ENCODE assay signal across 20 cellular contexts in the genomic region with DNA sequence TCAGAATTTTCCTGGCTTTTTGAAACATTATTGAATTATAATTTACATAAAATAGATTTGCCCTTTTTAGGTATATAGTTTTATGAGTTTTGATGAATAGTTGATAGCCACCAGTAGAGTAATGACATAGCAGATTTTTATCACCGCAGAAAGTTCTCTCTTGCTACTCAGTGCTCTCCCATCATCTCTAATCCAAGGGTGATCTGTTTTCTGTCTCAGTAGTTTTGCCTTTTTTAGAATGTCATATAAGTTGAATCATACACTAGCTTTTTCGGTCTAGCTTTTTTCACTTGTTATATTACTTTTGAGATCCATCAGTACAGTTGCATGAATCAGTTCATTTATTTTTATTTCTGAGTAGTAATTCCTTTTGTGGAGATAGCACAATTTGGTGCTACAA. TPM values are rescaled to one million over a fixed set of nuclear protein-coding genes. Genes with fewer than 3 reads are reported as not detected.
DNase-seq lines count a peak whose midpoint lies in the region; ATAC-seq and TF ChIP-seq lines count a peak whose summit lies in the region.
"Had no signal": no experiment of that assay in that cellular context is flagged by ENCODE, and none has a peak within 500 bp of the region (broad histone marks: within the 10 kb centered on the region; RNA-seq: fewer than 3 reads in every experiment).

No MANE protein-coding gene starts in this region.

- no peak for DNase-seq in activated CD8-positive, alpha-beta T cell treated with anti-CD3 and anti-CD28 coated beads for 36 hours
- no peak for DNase-seq in activated CD8-positive, alpha-beta T cell treated with anti-CD3 and anti-CD28 coated beads, Interleukin-2, amount 10 ng/mL, durations not matched to agents 7 days and 5 days
- DNase-seq in EH (ENCODE audit: low read depth): peak; percentile 35
- DNase-seq in immature natural killer cell: no peak
- DNase-seq in activated CD4-positive, alpha-beta memory T cell treated with anti-CD3 and anti-CD28 coated beads for 36 hours: no peak
- DNase-seq in amygdala (lab: John Stamatoyannopoulos, UW): no peak
- DNase-seq in psoas muscle: no peak
- DNase-seq: activated CD4-positive, alpha-beta T cell treated with anti-CD3 and anti-CD28 coated beads, Interleukin-2, amount 50 U/mL, for 4 hours; activated naive CD4-positive, alpha-beta T cell; heart left ventricle; NCI-H2081 treated with DMSO at 0.1 percent for 48 hours; NCI-H774; retina; stimulated activated naive CD4-positive, alpha-beta T cell had no signal

- peaks cover 39% of the 10 kb centered on the region for H3K36me3 Mint-ChIP-seq in activated CD8-positive, alpha-beta T cell treated with anti-CD3 and anti-CD28 coated beads for 36 hours (ENCODE audit: low read depth)
- peaks cover 26% of the 10 kb centered on the region for H3K36me3 Mint-ChIP-seq in activated CD8-positive, alpha-beta T cell treated with anti-CD3 and anti-CD28 coated beads, Interleukin-2, amount 10 ng/mL, durations not matched to agents 7 days and 5 days (ENCODE audit: low read depth)
- peaks cover 0 to 4% (median 0%) of the 10 kb centered on the region in 3 donors for H3K36me3 Mint-ChIP-seq in immature natural killer cell
- H3K36me3 Mint-ChIP-seq in activated CD4-positive, alpha-beta memory T cell treated with anti-CD3 and anti-CD28 coated beads for 36 hours: peaks cover 15% of the 10 kb centered on the region

- POLR2A ChIA-PET in activated CD8-positive, alpha-beta T cell treated with anti-CD3 and anti-CD28 coated beads for 36 hours (lab: Charles Lee): no interaction called here
- POLR2A ChIA-PET in activated CD8-positive, alpha-beta T cell treated with anti-CD3 and anti-CD28 coated beads, Interleukin-2, amount 10 ng/mL, durations not matched to agents 7 days and 5 days (lab: Charles Lee): no interaction called here
- POLR2A ChIA-PET in activated CD4-positive, alpha-beta memory T cell treated with anti-CD3 and anti-CD28 coated beads for 36 hours (lab: Charles Lee): no interaction called here

- 90 to 96% (median 94%) methylated on average over 2 of the region's 2 CpGs for WGBS in psoas muscle, 3 donors

- TF ChIP-seq CTCF in activated CD8-positive, alpha-beta T cell treated with anti-CD3 and anti-CD28 coated beads for 36 hours (IDR thresholded peaks at IDR 0.05): no peak
- no peak for TF ChIP-seq CTCF in psoas muscle (IDR thresholded peaks at IDR 0.05)

- no peaks in the 10 kb centered on the region for H3K9me3 Mint-ChIP-seq in activated CD8-positive, alpha-beta T cell treated with anti-CD3 and anti-CD28 coated beads for 36 hours
- H3K9me3 Mint-ChIP-seq in activated CD8-positive, alpha-beta T cell treated with anti-CD3 and anti-CD28 coated beads, Interleukin-2, amount 10 ng/mL, durations not matched to agents 7 days and 5 days (ENCODE audit: insufficient read depth): no peaks in the 10 kb centered on the region
- H3K9me3 Mint-ChIP-seq in immature natural killer cell: no peaks in the 10 kb centered on the region
- H3K9me3 Mint-ChIP-seq in activated CD4-positive, alpha-beta memory T cell treated with anti-CD3 and anti-CD28 coated beads for 36 hours: no peaks in the 10 kb centered on the region
- H3K9me3 Mint-ChIP-seq: memory B cell had no signal

- CTCF ChIA-PET in activated CD8-positive, alpha-beta T cell treated with anti-CD3 and anti-CD28 coated beads for 36 hours (lab: Charles Lee): no interaction called here
- CTCF ChIA-PET in activated CD8-positive, alpha-beta T cell treated with anti-CD3 and anti-CD28 coated beads, Interleukin-2, amount 10 ng/mL, durations not matched to agents 7 days and 5 days (lab: Charles Lee): interaction anchor here (1.6 kb wide), 1 partner anchor 56 kb away, joined by 3 read pairs; no protein-coding TSS in a partner anchor
- CTCF ChIA-PET in activated CD4-positive, alpha-beta memory T cell treated with anti-CD3 and anti-CD28 coated beads for 36 hours (lab: Charles Lee): no interaction called here

- peak overlapping the region; percentile 45 for H3K27ac Mint-ChIP-seq in activated CD8-positive, alpha-beta T cell treated with anti-CD3 and anti-CD28 coated beads for 36 hours
- no peak overlapping the region for H3K27ac Mint-ChIP-seq in activated CD8-positive, alpha-beta T cell treated with anti-CD3 and anti-CD28 coated beads, Interleukin-2, amount 10 ng/mL, durations not matched to agents 7 days and 5 days
- peak overlapping the region in 4 of 6 donors; percentile 15 to 75 (median 56) for H3K27ac Mint-ChIP-seq in immature natural killer cell
- no peak overlapping the region for H3K27ac Mint-ChIP-seq in activated CD4-positive, alpha-beta memory T cell treated with anti-CD3 and anti-CD28 coated beads for 36 hours
- H3K27ac Mint-ChIP-seq: B cell, memory B cell had no signal

- no peak overlapping the region for H3K27ac ChIP-seq in psoas muscle
- H3K27ac ChIP-seq: A549, heart left ventricle, WERI-Rb-1 had no signal

- H3K4me3 Mint-ChIP-seq in activated CD8-positive, alpha-beta T cell treated with anti-CD3 and anti-CD28 coated beads for 36 hours: no peak overlapping the region
- H3K4me3 Mint-ChIP-seq in activated CD8-positive, alpha-beta T cell treated with anti-CD3 and anti-CD28 coated beads, Interleukin-2, amount 10 ng/mL, durations not matched to agents 7 days and 5 days: no peak overlapping the region
- H3K4me3 Mint-ChIP-seq in immature natural killer cell: no peak overlapping the region
- H3K4me3 Mint-ChIP-seq in activated CD4-positive, alpha-beta memory T cell treated with anti-CD3 and anti-CD28 coated beads for 36 hours: no peak overlapping the region
- H3K4me3 Mint-ChIP-seq: B cell, memory B cell had no signal

- intact Hi-C loops in activated CD8-positive, alpha-beta T cell treated with anti-CD3 and anti-CD28 coated beads for 36 hours (cut with micrococcal nuclease): no loop called here
- intact Hi-C loops in activated CD4-positive, alpha-beta memory T cell treated with anti-CD3 and anti-CD28 coated beads for 36 hours (cut with micrococcal nuclease): no loop called here
- intact Hi-C loops in psoas muscle (cut with DNase I): no loop called here

- peaks cover 4% of the 10 kb centered on the region for H3K4me1 ChIP-seq in psoas muscle

- no peak overlapping the region for H3K4me3 ChIP-seq in psoas muscle
- H3K4me3 ChIP-seq: A549, heart left ventricle had no signal

- H3K4me1 Mint-ChIP-seq in activated CD8-positive, alpha-beta T cell treated with anti-CD3 and anti-CD28 coated beads for 36 hours (ENCODE audit: low read depth): peaks cover 51% of the 10 kb centered on the region
- peaks cover 13% of the 10 kb centered on the region for H3K4me1 Mint-ChIP-seq in activated CD8-positive, alpha-beta T cell treated with anti-CD3 and anti-CD28 coated beads, Interleukin-2, amount 10 ng/mL, durations not matched to agents 7 days and 5 days (ENCODE audit: low read depth)
- peaks cover 70 to 91% of the 10 kb centered on the region in 2 donors for H3K4me1 Mint-ChIP-seq in immature natural killer cell
- peaks cover 51% of the 10 kb centered on the region for H3K4me1 Mint-ChIP-seq in activated CD4-positive, alpha-beta memory T cell treated with anti-CD3 and anti-CD28 coated beads for 36 hours (ENCODE audit: low read depth)

- ATAC-seq in activated CD8-positive, alpha-beta T cell treated with anti-CD3 and anti-CD28 coated beads for 36 hours: peak; percentile 20
- no peak for ATAC-seq in activated CD8-positive, alpha-beta T cell treated with anti-CD3 and anti-CD28 coated beads, Interleukin-2, amount 10 ng/mL, durations not matched to agents 7 days and 5 days
- ATAC-seq in SK-N-SH treated with all-trans-retinoic acid at 6 μM for 48 hours (peak; percentile 94), psoas muscle (no peak)
- ATAC-seq: heart left ventricle had no signal

- no peaks in the 10 kb centered on the region for H3K36me3 ChIP-seq in psoas muscle (ENCODE audit: insufficient read depth in 1 of 2, low read depth in 1 of 2)

- H3K27me3 ChIP-seq in psoas muscle (ENCODE audit: insufficient read depth in 3 of 3, low read length in 2 of 3): no peaks in the 10 kb centered on the region
- H3K27me3 ChIP-seq: heart left ventricle had no signal

- H3K9me3 ChIP-seq in psoas muscle: no peaks in the 10 kb centered on the region
- H3K9me3 ChIP-seq: A549, Caco-2, heart left ventricle had no signal

- no peaks in the 10 kb centered on the region for H3K27me3 Mint-ChIP-seq in activated CD8-positive, alpha-beta T cell treated with anti-CD3 and anti-CD28 coated beads for 36 hours
- no peaks in the 10 kb centered on the region for H3K27me3 Mint-ChIP-seq in activated CD8-positive, alpha-beta T cell treated with anti-CD3 and anti-CD28 coated beads, Interleukin-2, amount 10 ng/mL, durations not matched to agents 7 days and 5 days (ENCODE audit: low read depth)
- no peaks in the 10 kb centered on the region for H3K27me3 Mint-ChIP-seq in immature natural killer cell (ENCODE audit: low read depth in 3 of 3)
- H3K27me3 Mint-ChIP-seq in activated CD4-positive, alpha-beta memory T cell treated with anti-CD3 and anti-CD28 coated beads for 36 hours: no peaks in the 10 kb centered on the region
- H3K27me3 Mint-ChIP-seq: B cell, memory B cell had no signal

TF ChIP-seq in SK-N-SH treated with all-trans-retinoic acid at 6 μM for 48 hours, 23 proteins besides CTCF, POLR2A, EP300 and RAD21 (continues in another document):
- TF ChIP-seq TCF4 (CRISPR knock-in tag; IDR thresholded peaks at IDR 0.05; ENCODE audit: borderline replicate concordance) (peak; percentile 58; the same call in 1 of the 2 replicates), ISL1 (CRISPR knock-in tag; IDR thresholded peaks at IDR 0.05) (peak; percentile 92), ZC3H10 (CRISPR knock-in tag; IDR thresholded peaks at IDR 0.05) (peak; percentile 52; the same call in 1 of the 2 replicates)

RNA-seq across cellular contexts. Expression of a gene that starts 17.9 kb away (rescaled TPM):
- total RNA-seq in activated CD8-positive, alpha-beta T cell treated with anti-CD3 and anti-CD28 coated beads for 36 hours: 10 to 100 TPM; 16.5 to 21.9 TPM
- total RNA-seq in activated CD8-positive, alpha-beta T cell treated with anti-CD3 and anti-CD28 coated beads, Interleukin-2, amount 10 ng/mL, durations not matched to agents 7 days and 5 days: 10 to 100 TPM; 24.5 to 27.4 TPM
- 10 to 100 TPM in 1 of 3 donors, 1 to 10 TPM in 2; 4.9 to 11.1 (median 6.5) TPM for polyA plus RNA-seq in immature natural killer cell
- 10 to 100 TPM; 18.5 to 21.1 TPM for total RNA-seq in activated CD4-positive, alpha-beta memory T cell treated with anti-CD3 and anti-CD28 coated beads for 36 hours
- 10 to 100 TPM in 1 of 4 donors, 1 to 10 TPM in 3; 7.5 to 10.1 (median 8.6) TPM for total RNA-seq in psoas muscle
- 1 to 10 TPM; 2.0 to 7.8 (median 4.6) TPM for polyA plus RNA-seq in psoas muscle

Comparison
In these comparisons a context has a peak if more than half of its experiments do, and no peak if none do; other contexts are left out.
1. ATAC-seq: peak in activated CD8-positive, alpha-beta T cell treated with anti-CD3 and anti-CD28 coated beads for 36 hours (single experiment) and SK-N-SH treated with all-trans-retinoic acid at 6 μM for 48 hours (single experiment); none in activated CD8-positive, alpha-beta T cell treated with anti-CD3 and anti-CD28 coated beads, Interleukin-2, amount 10 ng/mL, durations not matched to agents 7 days and 5 days (single experiment) and psoas muscle (0 of 4).
2. H3K27ac Mint-ChIP-seq: peak in activated CD8-positive, alpha-beta T cell treated with anti-CD3 and anti-CD28 coated beads for 36 hours (single experiment) and immature natural killer cell (4 of 6); none in activated CD8-positive, alpha-beta T cell treated with anti-CD3 and anti-CD28 coated beads, Interleukin-2, amount 10 ng/mL, durations not matched to agents 7 days and 5 days (single experiment) and activated CD4-positive, alpha-beta memory T cell treated with anti-CD3 and anti-CD28 coated beads for 36 hours (single experiment).